ENCODE assay signal across 13 cellular contexts in the genomic region with DNA sequence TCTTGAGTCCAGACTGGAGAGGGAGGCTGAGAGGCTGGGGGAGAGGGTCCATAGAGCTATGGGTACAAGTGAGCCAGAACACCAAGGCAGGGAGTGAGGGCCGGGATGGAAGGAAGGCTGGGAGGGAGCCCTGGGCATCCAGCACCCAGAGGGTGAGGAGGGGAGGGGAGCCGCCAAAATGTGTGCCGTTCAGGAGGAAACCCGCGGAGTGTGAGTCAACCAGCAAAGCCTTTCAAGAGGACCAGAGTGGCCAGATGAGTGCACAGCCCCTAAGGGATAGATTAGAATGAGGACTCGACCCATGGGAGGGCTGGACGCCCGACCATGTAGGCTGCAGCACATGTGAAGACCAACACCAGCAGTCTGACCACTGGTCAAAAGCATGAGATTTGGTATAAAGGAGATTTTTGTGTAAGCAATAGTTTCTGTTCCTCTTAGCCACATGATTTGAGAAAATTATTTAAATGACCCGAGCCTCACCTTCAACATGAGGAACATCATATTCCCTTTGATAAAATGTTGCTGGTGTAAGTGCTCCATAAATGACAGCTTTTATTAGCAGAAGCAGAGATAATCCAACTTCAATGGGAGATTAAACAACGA.
DNase-seq lines count a peak whose midpoint lies in the region; ATAC-seq, FAIRE-seq and TF ChIP-seq lines count a peak whose summit lies in the region.
"Had no signal": no experiment of that assay in that cellular context is flagged by ENCODE, and none has a peak within 500 bp of the region (broad histone marks: within the 10 kb centered on the region; RNA-seq: fewer than 3 reads in every experiment).

No MANE protein-coding gene starts in this region.

- H3K9me3 Mint-ChIP-seq in dendritic cell treated with granulocyte-macrophage colony-stimulating factor and Interleukin-4, amounts not matched to agents 40 ng/mL and 50 ng/mL, for 4 days, result peaks cover 9% of the 10 kb centered on the region
- H3K9me3 Mint-ChIP-seq in WTC11, result peaks cover 31% of the 10 kb centered on the region

- no peaks in the 10 kb centered on the region for H3K36me3 Mint-ChIP-seq in dendritic cell treated with granulocyte-macrophage colony-stimulating factor and Interleukin-4, amounts not matched to agents 40 ng/mL and 50 ng/mL, for 4 days (ENCODE audit: low read depth)
- peaks cover 31% of the 10 kb centered on the region for H3K36me3 Mint-ChIP-seq in WTC11

- no peak overlapping the region for H3K27ac Mint-ChIP-seq in dendritic cell treated with granulocyte-macrophage colony-stimulating factor and Interleukin-4, amounts not matched to agents 40 ng/mL and 50 ng/mL, for 4 days
- no peak overlapping the region for H3K27ac Mint-ChIP-seq in WTC11
- H3K27ac Mint-ChIP-seq: activated CD8-positive, alpha-beta T cell treated with anti-CD3 and anti-CD28 coated beads for 36 hours had no signal

- peaks cover 30% of the 10 kb centered on the region for H3K4me1 ChIP-seq in A549

- no peaks in the 10 kb centered on the region for H3K9me3 ChIP-seq in A549
- H3K9me3 ChIP-seq: vagina had no signal

- intact Hi-C loops in dendritic cell treated with granulocyte-macrophage colony-stimulating factor and Interleukin-4, amounts not matched to agents 40 ng/mL and 50 ng/mL, for 4 days (cut with micrococcal nuclease), result no loop called here

- TF ChIP-seq RAD21 in A549 (conservative IDR thresholded peaks at IDR 0.05 in 1 of 2, IDR thresholded peaks at IDR 0.05 in 1 of 2), result no peak

- DNase-seq in A549 (ENCODE audit: low read depth in 1 of 2, low spot score in 1 of 2), result peak in 1 of 2 experiments; percentile 13
- peak; percentile 6 for DNase-seq in HT1080 (ENCODE audit: low read depth)
- no peak for DNase-seq in GM19238 (ENCODE audit: insufficient read length, low spot score)
- no peak for DNase-seq in WTC11 (ENCODE audit: low spot score)
- DNase-seq: activated CD8-positive, alpha-beta T cell treated with anti-CD3 and anti-CD28 coated beads for 36 hours; effector CD8-positive, alpha-beta T cell had no signal

- no peak for TF ChIP-seq POLR2A in A549 (IDR thresholded peaks at IDR 0.05; ENCODE audit: low read length)

- peaks cover 7% of the 10 kb centered on the region for H3K27me3 Mint-ChIP-seq in dendritic cell treated with granulocyte-macrophage colony-stimulating factor and Interleukin-4, amounts not matched to agents 40 ng/mL and 50 ng/mL, for 4 days
- peaks cover 66% of the 10 kb centered on the region for H3K27me3 Mint-ChIP-seq in WTC11 (ENCODE audit: low read depth)
- H3K27me3 Mint-ChIP-seq: activated CD8-positive, alpha-beta T cell treated with anti-CD3 and anti-CD28 coated beads for 36 hours had no signal

- TF ChIP-seq CTCF in A549 (IDR thresholded peaks at IDR 0.05) (no peak), WTC11 (IDR thresholded peaks at IDR 0.05) (no peak)

- CTCF ChIA-PET in A549 (lab: Yijun Ruan, JAX) (interaction anchor here (0.8 to 2.1 kb wide), 3 partner anchors 125 to 1186 kb away, joined by 3 to 7 read pairs (median 4); no protein-coding TSS in a partner anchor), WTC11 (lab: Charles Lee) (no interaction called here)

- peaks cover 17% of the 10 kb centered on the region for H3K4me1 Mint-ChIP-seq in dendritic cell treated with granulocyte-macrophage colony-stimulating factor and Interleukin-4, amounts not matched to agents 40 ng/mL and 50 ng/mL, for 4 days (ENCODE audit: low read depth)
- peaks cover 39% of the 10 kb centered on the region for H3K4me1 Mint-ChIP-seq in WTC11

- H3K4me3 Mint-ChIP-seq in dendritic cell treated with granulocyte-macrophage colony-stimulating factor and Interleukin-4, amounts not matched to agents 40 ng/mL and 50 ng/mL, for 4 days, result peak overlapping the region; percentile 9
- no peak overlapping the region for H3K4me3 Mint-ChIP-seq in WTC11
- H3K4me3 Mint-ChIP-seq: activated CD8-positive, alpha-beta T cell treated with anti-CD3 and anti-CD28 coated beads for 36 hours had no signal

- peak overlapping the region; percentile 69 for H3K4me2 ChIP-seq in A549

- no peak overlapping the region for H3K4me3 ChIP-seq in A549
- H3K4me3 ChIP-seq: vagina had no signal

- peak overlapping the region; percentile 82 to 83 for H3K27ac ChIP-seq in A549
- H3K27ac ChIP-seq: HL-60, vagina had no signal

- no peak for TF ChIP-seq EP300 in A549 (IDR thresholded peaks at IDR 0.05)

- no peak for FAIRE-seq in A549 (lab: Jason Lieb, UNC)
- FAIRE-seq: frontal cortex had no signal

- POLR2A ChIA-PET in A549 (lab: Yijun Ruan, JAX), result no interaction called here
- POLR2A ChIA-PET in WTC11 (lab: Charles Lee), result no interaction called here

- 48% methylated on average over 10 of the region's 10 CpGs for WGBS in A549 (ENCODE audit: missing lambda C conversion rate)

- ATAC-seq in A549 (peak; percentile 45 to 46; a peak in 4 of 6 replicates), GM18858 (IDR thresholded peaks at IDR 0.05; ENCODE audit: unreplicated experiment) (peak; percentile 30), GM19328 (IDR thresholded peaks at IDR 0.05; ENCODE audit: unreplicated experiment) (no peak), GM21423 (IDR thresholded peaks at IDR 0.05; ENCODE audit: unreplicated experiment) (no peak), WTC11 (no peak)
- ATAC-seq: activated CD8-positive, alpha-beta T cell treated with anti-CD3 and anti-CD28 coated beads for 36 hours had no signal

TF ChIP-seq in A549, 52 proteins besides CTCF, POLR2A, EP300 and RAD21 (continues in another document):
- TF ChIP-seq RARB (CRISPR knock-in tag; IDR thresholded peaks at IDR 0.05) (no peak), KDM1A (IDR thresholded peaks at IDR 0.05; ENCODE audit: low read depth) (no peak), JUNB (IDR thresholded peaks at IDR 0.05) (no peak), CBX8 (IDR thresholded peaks at IDR 0.05) (no peak), PHF8 (IDR thresholded peaks at IDR 0.05; ENCODE audit: borderline replicate concordance, low read depth) (no peak), MAZ (IDR thresholded peaks at IDR 0.05; ENCODE audit: borderline replicate concordance, low read depth, low read length) (no peak), BHLHE40 (IDR thresholded peaks at IDR 0.05; ENCODE audit: low read depth, low read length) (no peak), FOXS1 (CRISPR knock-in tag; IDR thresholded peaks at IDR 0.05) (no peak), EHMT2 (IDR thresholded peaks at IDR 0.05; ENCODE audit: low read depth) (no peak), NPAS2 (CRISPR knock-in tag; IDR thresholded peaks at IDR 0.05; ENCODE audit: borderline replicate concordance) (no peak), ZFP36 (IDR thresholded peaks at IDR 0.05; ENCODE audit: borderline replicate concordance, partially characterized antibody) (no peak), HDAC2 (IDR thresholded peaks at IDR 0.05) (no peak)
- TF ChIP-seq, protein P1, sequence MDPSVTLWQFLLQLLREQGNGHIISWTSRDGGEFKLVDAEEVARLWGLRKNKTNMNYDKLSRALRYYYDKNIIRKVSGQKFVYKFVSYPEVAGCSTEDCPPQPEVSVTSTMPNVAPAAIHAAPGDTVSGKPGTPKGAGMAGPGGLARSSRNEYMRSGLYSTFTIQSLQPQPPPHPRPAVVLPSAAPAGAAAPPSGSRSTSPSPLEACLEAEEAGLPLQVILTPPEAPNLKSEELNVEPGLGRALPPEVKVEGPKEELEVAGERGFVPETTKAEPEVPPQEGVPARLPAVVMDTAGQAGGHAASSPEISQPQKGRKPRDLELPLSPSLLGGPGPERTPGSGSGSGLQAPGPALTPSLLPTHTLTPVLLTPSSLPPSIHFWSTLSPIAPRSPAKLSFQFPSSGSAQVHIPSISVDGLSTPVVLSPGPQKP (IDR thresholded peaks at IDR 0.05; ENCODE audit: low read depth, low read length), result no peak

TF ChIP-seq in WTC11, 78 proteins besides CTCF, POLR2A, EP300 and RAD21 (continues in another document):
- TF ChIP-seq ELF4 (CRISPR knock-in tag; IDR thresholded peaks at IDR 0.05; ENCODE audit: low read depth) (no peak), HMGA2 (CRISPR knock-in tag; IDR thresholded peaks at IDR 0.05) (no peak), NFE2L1 (CRISPR knock-in tag; IDR thresholded peaks at IDR 0.05) (no peak)
- TF ChIP-seq, protein P2, sequence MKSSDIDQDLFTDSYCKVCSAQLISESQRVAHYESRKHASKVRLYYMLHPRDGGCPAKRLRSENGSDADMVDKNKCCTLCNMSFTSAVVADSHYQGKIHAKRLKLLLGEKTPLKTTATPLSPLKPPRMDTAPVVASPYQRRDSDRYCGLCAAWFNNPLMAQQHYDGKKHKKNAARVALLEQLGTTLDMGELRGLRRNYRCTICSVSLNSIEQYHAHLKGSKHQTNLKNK (CRISPR knock-in tag; IDR thresholded peaks at IDR 0.05), result no peak
- TF ChIP-seq, protein P3, sequence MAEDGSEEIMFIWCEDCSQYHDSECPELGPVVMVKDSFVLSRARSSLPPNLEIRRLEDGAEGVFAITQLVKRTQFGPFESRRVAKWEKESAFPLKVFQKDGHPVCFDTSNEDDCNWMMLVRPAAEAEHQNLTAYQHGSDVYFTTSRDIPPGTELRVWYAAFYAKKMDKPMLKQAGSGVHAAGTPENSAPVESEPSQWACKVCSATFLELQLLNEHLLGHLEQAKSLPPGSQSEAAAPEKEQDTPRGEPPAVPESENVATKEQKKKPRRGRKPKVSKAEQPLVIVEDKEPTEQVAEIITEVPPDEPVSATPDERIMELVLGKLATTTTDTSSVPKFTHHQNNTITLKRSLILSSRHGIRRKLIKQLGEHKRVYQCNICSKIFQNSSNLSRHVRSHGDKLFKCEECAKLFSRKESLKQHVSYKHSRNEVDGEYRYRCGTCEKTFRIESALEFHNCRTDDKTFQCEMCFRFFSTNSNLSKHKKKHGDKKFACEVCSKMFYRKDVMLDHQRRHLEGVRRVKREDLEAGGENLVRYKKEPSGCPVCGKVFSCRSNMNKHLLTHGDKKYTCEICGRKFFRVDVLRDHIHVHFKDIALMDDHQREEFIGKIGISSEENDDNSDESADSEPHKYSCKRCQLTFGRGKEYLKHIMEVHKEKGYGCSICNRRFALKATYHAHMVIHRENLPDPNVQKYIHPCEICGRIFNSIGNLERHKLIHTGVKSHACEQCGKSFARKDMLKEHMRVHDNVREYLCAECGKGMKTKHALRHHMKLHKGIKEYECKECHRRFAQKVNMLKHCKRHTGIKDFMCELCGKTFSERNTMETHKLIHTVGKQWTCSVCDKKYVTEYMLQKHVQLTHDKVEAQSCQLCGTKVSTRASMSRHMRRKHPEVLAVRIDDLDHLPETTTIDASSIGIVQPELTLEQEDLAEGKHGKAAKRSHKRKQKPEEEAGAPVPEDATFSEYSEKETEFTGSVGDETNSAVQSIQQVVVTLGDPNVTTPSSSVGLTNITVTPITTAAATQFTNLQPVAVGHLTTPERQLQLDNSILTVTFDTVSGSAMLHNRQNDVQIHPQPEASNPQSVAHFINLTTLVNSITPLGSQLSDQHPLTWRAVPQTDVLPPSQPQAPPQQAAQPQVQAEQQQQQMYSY (CRISPR knock-in tag; IDR thresholded peaks at IDR 0.05), result no peak

Comparison
In these comparisons a context has a peak if more than half of its experiments do, and no peak if none do; other contexts are left out.
1. ATAC-seq: peak in A549 (2 of 2) and GM18858 (single experiment); none in GM19328 (single experiment), GM21423 (single experiment) and WTC11 (single experiment).